In the genomic region with DNA sequence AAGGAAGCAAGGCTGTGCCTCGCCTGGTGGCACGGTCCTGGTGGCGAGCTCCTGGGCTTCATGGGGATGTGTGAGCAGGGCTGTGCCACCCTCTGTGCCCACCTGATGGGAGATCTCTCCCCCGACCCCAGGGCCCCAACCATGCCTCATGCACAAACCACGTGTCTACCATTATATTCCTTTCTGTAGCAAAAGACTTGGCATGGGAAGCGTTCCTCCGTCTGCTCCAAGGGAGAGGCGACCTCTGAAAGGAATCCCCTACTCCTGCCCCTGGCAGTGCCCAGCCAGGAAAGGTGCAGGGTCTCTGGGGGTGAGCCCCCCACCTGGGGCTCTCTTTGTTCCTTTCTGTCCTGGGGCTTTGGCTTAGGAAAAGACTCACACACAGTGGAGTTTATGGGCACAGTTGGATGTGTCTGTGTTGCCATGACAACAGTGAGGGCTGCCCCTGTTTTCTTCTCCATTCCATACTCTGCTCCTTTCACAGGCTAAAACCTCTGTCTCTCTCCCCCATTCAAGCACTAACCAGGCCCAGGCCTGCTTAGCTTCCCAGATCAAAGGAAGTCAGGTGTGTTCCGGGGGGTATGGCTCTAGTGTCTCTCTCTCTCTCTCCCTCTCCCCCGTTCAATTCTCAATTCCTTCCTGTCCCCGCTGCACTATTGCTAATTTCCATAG, we compare ENCODE assay signal across 17 cellular contexts. TPM values are rescaled to one million over a fixed set of nuclear protein-coding genes. Genes with fewer than 3 reads are reported as not detected.
A peak's percentile ranks its signal among the peaks of the same experiment; 100 is the strongest.
DNase-seq lines count a peak whose midpoint lies in the region; ATAC-seq and TF ChIP-seq lines count a peak whose summit lies in the region.
"Had no signal": no experiment of that assay in that cellular context is flagged by ENCODE, and none has a peak within 500 bp of the region (broad histone marks: within the 10 kb centered on the region; RNA-seq: fewer than 3 reads in every experiment).

No MANE protein-coding gene starts in this region.

- H3K36me3 Mint-ChIP-seq in T-helper 17 cell (ENCODE audit: low read depth) = peaks cover 2% of the 10 kb centered on the region

- no TSS peak for BruUV-seq in PC-3 (replicated peaks; lab: Mats Ljungman, UMichigan)

- H3K4me1 ChIP-seq in iPS-20b (ENCODE audit: insufficient read depth, low read length) = peaks cover 46% of the 10 kb centered on the region
- peaks cover 14% of the 10 kb centered on the region for H3K4me1 ChIP-seq in PC-3 (ENCODE audit: insufficient read depth, low read length)

- ATAC-seq in T-helper 17 cell (no peak), PC-3 (no peak)
- ATAC-seq in stimulated activated naive CD8-positive, alpha-beta T cell treated with anti-CD3 and anti-CD28 coated beads, Interleukin-15, Interleukin-2, amounts not matched to agents 100 U/mL and 50 U/mL, for 24 hours = no peak
- ATAC-seq: A549, gastroesophageal sphincter had no signal

- intact Hi-C loops in PC-3 (cut with micrococcal nuclease) = loop anchor here (10.0 kb wide), 1 partner anchor 132 kb away; no protein-coding TSS in a partner anchor

- H3K9ac ChIP-seq in iPS-20b (ENCODE audit: low read depth, low read length) (peak overlapping the region; percentile 28; the same call in 1 of the 2 replicates), PC-3 (ENCODE audit: low read length) (no peak overlapping the region)

- H3K27ac ChIP-seq in iPS-20b (ENCODE audit: low read length) (no peak overlapping the region), PC-3 (ENCODE audit: low read length) (no peak overlapping the region)
- H3K27ac ChIP-seq: gastroesophageal sphincter, thoracic aorta had no signal

- H3K9me3 ChIP-seq in T-helper 17 cell (ENCODE audit: control insufficient read depth, low read length, poor library complexity, severe bottlenecking) = no peaks in the 10 kb centered on the region
- H3K9me3 ChIP-seq in iPS-20b (ENCODE audit: insufficient read depth, low read depth, low read length) = no peaks in the 10 kb centered on the region
- no peaks in the 10 kb centered on the region for H3K9me3 ChIP-seq in PC-3 (ENCODE audit: low read length)
- H3K9me3 ChIP-seq: A549, gastroesophageal sphincter, MG63, thoracic aorta had no signal

- peaks cover 4% of the 10 kb centered on the region for H3K4me1 Mint-ChIP-seq in T-helper 17 cell

- H4K20me1 ChIP-seq in PC-3 (ENCODE audit: low read length) = no peaks in the 10 kb centered on the region

- DNase-seq in NCI-H1105 treated with DMSO at 0.1 percent for 48 hours (lab: John Stamatoyannopoulos, UW) (peak; percentile 21), NCI-H1105 (lab: John Stamatoyannopoulos, UW) (no peak), ELF-1 (ENCODE audit: low read depth, low spot score) (peak; percentile 65), T-helper 17 cell (no peak), SKM-1 (lab: John Stamatoyannopoulos, UW; ENCODE audit: unreplicated experiment) (no peak), PC-3 (no peak)
- DNase-seq in stimulated activated naive CD8-positive, alpha-beta T cell treated with anti-CD3 and anti-CD28 coated beads, Interleukin-15, Interleukin-2, amounts not matched to agents 100 U/mL and 50 U/mL, for 24 hours = no peak
- DNase-seq: activated CD4-positive, alpha-beta T cell treated with anti-CD3 and anti-CD28 coated beads, Interleukin-2, amount 10 ng/mL, durations not matched to agents 24 days and 14 days; HCEC 1CT; kidney glomerular epithelial cell; MG63; NCI-H345; T-helper 2 cell had no signal

- H3K4me3 ChIP-seq in iPS-20b (ENCODE audit: low read length) = no peak overlapping the region; the same call in 1 of the 2 replicates
- H3K4me3 ChIP-seq in PC-3 (ENCODE audit: low read length) = no peak overlapping the region
- H3K4me3 ChIP-seq: A549, gastroesophageal sphincter, MG63, thoracic aorta had no signal

- no peak for TF ChIP-seq CTCF in PC-3 (conservative IDR thresholded peaks at IDR 0.05; ENCODE audit: low read depth, low read length)

- POLR2A ChIA-PET in PC-3 (lab: Charles Lee; ENCODE audit: unreplicated experiment) = interaction anchor here (0.7 kb wide), 1 partner anchor 115 kb away, joined by 3 read pairs; no protein-coding TSS in a partner anchor

- peak overlapping the region; percentile 12 for H3K27ac Mint-ChIP-seq in T-helper 17 cell

- H3K27me3 ChIP-seq in iPS-20b (ENCODE audit: insufficient read depth, low read length) (peaks cover 82% of the 10 kb centered on the region), PC-3 (ENCODE audit: low read length) (no peaks in the 10 kb centered on the region)
- H3K27me3 ChIP-seq: MG63 had no signal

- no peak overlapping the region for H3K4me2 ChIP-seq in PC-3 (ENCODE audit: low read length)
- H3K4me2 ChIP-seq: A549 had no signal

- no peaks in the 10 kb centered on the region for H3K36me3 ChIP-seq in iPS-20b (ENCODE audit: insufficient read depth, low read depth, low read length)
- no peaks in the 10 kb centered on the region for H3K36me3 ChIP-seq in PC-3 (ENCODE audit: low read depth, low read length)
- H3K36me3 ChIP-seq: gastroesophageal sphincter, MG63, thoracic aorta had no signal

- no peak overlapping the region for H2AFZ ChIP-seq in PC-3 (ENCODE audit: low read length)

- H3K27me3 Mint-ChIP-seq in T-helper 17 cell = peaks cover 69% of the 10 kb centered on the region

- H3K79me2 ChIP-seq in PC-3 (ENCODE audit: low read length) = no peaks in the 10 kb centered on the region

- CTCF ChIA-PET in PC-3 (lab: Charles Lee) = no interaction called here

- H3K9me2 ChIP-seq in PC-3 (replicated peaks; ENCODE audit: low read length) = no peaks in the 10 kb centered on the region

- no peaks in the 10 kb centered on the region for H3F3A ChIP-seq in PC-3 (ENCODE audit: low read length, unreplicated experiment)

- H3K4me3 Mint-ChIP-seq in T-helper 17 cell = no peak overlapping the region
- H3K4me3 Mint-ChIP-seq: activated CD4-positive, alpha-beta T cell treated with anti-CD3 and anti-CD28 coated beads, Interleukin-2, amount 10 ng/mL, durations not matched to agents 24 days and 14 days had no signal

RNA-seq across cellular contexts. Expression of a gene that starts 21.4 kb away (rescaled TPM):
- total RNA-seq in T-helper 17 cell = not detected
- 5.0 and 9.0 TPM in 2 replicates for total RNA-seq in PC-3 (2014; rRNA removed)

Comparison
In these comparisons a context has a peak if more than half of its experiments do, and no peak if none do; other contexts are left out.
1. DNase-seq: peak in NCI-H1105 treated with DMSO at 0.1 percent for 48 hours (single experiment) and ELF-1 (single experiment); none in NCI-H1105 (single experiment), T-helper 17 cell (0 of 3), stimulated activated naive CD8-positive, alpha-beta T cell treated with anti-CD3 and anti-CD28 coated beads, Interleukin-15, Interleukin-2, amounts not matched to agents 100 U/mL and 50 U/mL, for 24 hours (single experiment), SKM-1 (single experiment) and PC-3 (single experiment).